ENCODE assay signal across 10 cellular contexts in genomic region chr2:76197428-76197827, GRCh38.
DNase-seq lines count a peak whose midpoint lies in the region; ATAC-seq, FAIRE-seq and TF ChIP-seq lines count a peak whose summit lies in the region.
"Had no signal": no experiment of that assay in that cellular context is flagged by ENCODE, and none has a peak within 500 bp of the region (broad histone marks: within the 10 kb centered on the region; RNA-seq: fewer than 3 reads in every experiment).

No MANE protein-coding gene starts in this region.

- H3K27me3 ChIP-seq in H9 (ENCODE audit: insufficient read depth, low read length) (no peaks in the 10 kb centered on the region), neuronal stem cell (ENCODE audit: control insufficient read depth in 3 of 3, insufficient read depth in 3 of 3, low read depth in 1 of 3, low read length in 3 of 3) (no peaks in the 10 kb centered on the region)
- H3K27me3 ChIP-seq: BLaER1 treated with 17β-estradiol and CSF1 and Interleukin-3, amounts not matched to agents 10 nM and 100 nM had no signal

- no peak overlapping the region for H2BK20ac ChIP-seq in H9 (ENCODE audit: low read depth, low read length, poor library complexity, severe bottlenecking)

- H3K23ac ChIP-seq in H9 (ENCODE audit: insufficient read length, low read depth, low read length) (no peak overlapping the region), neuronal stem cell (ENCODE audit: low read depth, low read length, poor library complexity) (no peak overlapping the region)

- peak; percentile 51 for ATAC-seq in WTC11
- no peak for ATAC-seq in GM19397 (IDR thresholded peaks at IDR 0.05; ENCODE audit: unreplicated experiment)
- ATAC-seq: Right ventricle myocardium inferior had no signal

- no peak overlapping the region for H3K4ac ChIP-seq in H9 (ENCODE audit: low read depth, low read length)
- no peak overlapping the region for H3K4ac ChIP-seq in neuronal stem cell (ENCODE audit: low read length)

- no peak overlapping the region for H3T11ph ChIP-seq in H9 (ENCODE audit: low read length)

- H3K18ac ChIP-seq in H9 (ENCODE audit: insufficient read length, low read depth, low read length) (no peak overlapping the region), neuronal stem cell (ENCODE audit: low read length) (no peak overlapping the region)

- POLR2A ChIA-PET in WTC11 (lab: Charles Lee) = no interaction called here

- DNase-seq in GM12892 (ENCODE audit: insufficient read length) (no peak), H9 (peak; percentile 27), WTC11 (ENCODE audit: low spot score) (no peak), neuronal stem cell (ENCODE audit: low spot score) (no peak), C1 segment of cervical spinal cord (lab: John Stamatoyannopoulos, UW) (no peak), NCI-H128 (lab: John Stamatoyannopoulos, UW; ENCODE audit: unreplicated experiment) (no peak)
- no peak for DNase-seq in activated CD4-positive, alpha-beta T cell treated with anti-CD3 and anti-CD28 coated beads for 4 hours

- H4K20me1 ChIP-seq in H9 (ENCODE audit: control insufficient read depth, insufficient read depth, insufficient read length) = no peaks in the 10 kb centered on the region
- H4K20me1 ChIP-seq: BLaER1 treated with 17β-estradiol and CSF1 and Interleukin-3, amounts not matched to agents 10 nM and 100 nM had no signal

- H3K23me2 ChIP-seq in H9 (ENCODE audit: insufficient read length, low read depth, low read length, poor library complexity, severe bottlenecking) = no peaks in the 10 kb centered on the region

- H2BK120ac ChIP-seq in H9 (ENCODE audit: low read depth, low read length, poor library complexity, severe bottlenecking) (no peak overlapping the region), neuronal stem cell (ENCODE audit: low read depth, low read length) (no peak overlapping the region)

- H2AFZ ChIP-seq in H9 (ENCODE audit: low read length) (peak overlapping the region; percentile 65), neuronal stem cell (ENCODE audit: low read length) (peak overlapping the region; percentile 25)

- H4K5ac ChIP-seq in H9 (ENCODE audit: insufficient read length, low read depth, low read length) = no peak overlapping the region

- H3K27ac Mint-ChIP-seq in H9 = peak overlapping the region in 2 of 3 experiments; percentile 16 to 25; a peak in 1 of 7 replicates
- no peak overlapping the region for H3K27ac Mint-ChIP-seq in WTC11

- H3K4me3 ChIP-seq in neuronal stem cell (ENCODE audit: low read length in 2 of 2) = no peak overlapping the region
- H3K4me3 ChIP-seq: BLaER1 treated with 17β-estradiol and CSF1 and Interleukin-3, amounts not matched to agents 10 nM and 100 nM had no signal

- peak overlapping the region; percentile 29 for H2BK12ac ChIP-seq in H9 (ENCODE audit: insufficient read length, low read depth, low read length)
- no peak overlapping the region for H2BK12ac ChIP-seq in neuronal stem cell (ENCODE audit: low read length)

- peak; percentile 9 for FAIRE-seq in GM12892 (lab: Jason Lieb, UNC)

- no peak overlapping the region for H2BK15ac ChIP-seq in H9 (ENCODE audit: low read depth, low read length)
- H2BK15ac ChIP-seq in neuronal stem cell (ENCODE audit: low read length) = no peak overlapping the region

- whole genome bisulfite sequencing in H9 (ENCODE audit: extremely low coverage, insufficient read length, low lambda C conversion rate) = no CpG with 5 or more reads among the region's 9 CpGs
- WGBS in neuronal stem cell (ENCODE audit: extremely low coverage in 2 of 2, insufficient read length in 2 of 2, insufficient replicate concordance in 1 of 2), 2 donors = no CpG with 5 or more reads among the region's 9 CpGs

- H3K9ac ChIP-seq in H9 (ENCODE audit: extremely low read depth, insufficient read length, low read length) (no peak overlapping the region), neuronal stem cell (ENCODE audit: low read depth, low read length, poor library complexity) (no peak overlapping the region)
- H3K9ac ChIP-seq: BLaER1 treated with 17β-estradiol and CSF1 and Interleukin-3, amounts not matched to agents 10 nM and 100 nM had no signal

- no peak overlapping the region for H2BK5ac ChIP-seq in H9 (ENCODE audit: insufficient read length, low read length)
- H2BK5ac ChIP-seq in neuronal stem cell (ENCODE audit: low read length) = no peak overlapping the region

- H3K4me3 Mint-ChIP-seq in H9 (no peak overlapping the region), WTC11 (no peak overlapping the region)

- H3K27me3 Mint-ChIP-seq in H9 (ENCODE audit: low read depth) (no peaks in the 10 kb centered on the region), WTC11 (ENCODE audit: low read depth) (no peaks in the 10 kb centered on the region)

- H3K36me3 Mint-ChIP-seq in H9 (ENCODE audit: insufficient read depth in 1 of 3, low read depth in 3 of 3) = no peaks in the 10 kb centered on the region; a peak in 1 of 7 replicates
- no peaks in the 10 kb centered on the region for H3K36me3 Mint-ChIP-seq in WTC11

- peak overlapping the region; percentile 39; the same call in 1 of the 2 replicates for H3K14ac ChIP-seq in H9 (ENCODE audit: insufficient read depth, low read length)
- no peak overlapping the region for H3K14ac ChIP-seq in neuronal stem cell (ENCODE audit: low read length)

- H4K91ac ChIP-seq in H9 (ENCODE audit: insufficient read length, low read depth, low read length) (no peak overlapping the region), neuronal stem cell (ENCODE audit: low read depth, low read length, poor library complexity) (no peak overlapping the region)

- H3K56ac ChIP-seq in H9 (ENCODE audit: insufficient read length, low read depth, low read length) = no peak overlapping the region

- no peaks in the 10 kb centered on the region; the same call in 1 of the 2 replicates for H3K4me1 ChIP-seq in H9 (ENCODE audit: insufficient read depth, low read length)
- no peaks in the 10 kb centered on the region for H3K4me1 ChIP-seq in neuronal stem cell (ENCODE audit: control insufficient read depth in 2 of 2, insufficient read depth in 1 of 2, low read depth in 1 of 2, low read length in 2 of 2)
- H3K4me1 ChIP-seq: BLaER1 treated with 17β-estradiol and CSF1 and Interleukin-3, amounts not matched to agents 10 nM and 100 nM had no signal

- TF ChIP-seq CTCF in H9 (conservative IDR thresholded peaks at IDR 0.05) (no peak), WTC11 (IDR thresholded peaks at IDR 0.05) (no peak)

- no peak for TF ChIP-seq POLR2A in GM12892 (IDR thresholded peaks at IDR 0.05; ENCODE audit: low read depth, low read length)

- H2AK5ac ChIP-seq in H9 (ENCODE audit: insufficient read length, low read length) (no peak overlapping the region), neuronal stem cell (ENCODE audit: low read depth, low read length) (no peak overlapping the region)

- H3K27ac ChIP-seq in H9 (ENCODE audit: insufficient read length, low read depth, low read length) = no peak overlapping the region
- H3K27ac ChIP-seq in neuronal stem cell (replicated peaks; ENCODE audit: low read length) = no peak overlapping the region
- H3K27ac ChIP-seq: BLaER1 treated with 17β-estradiol and CSF1 and Interleukin-3, amounts not matched to agents 10 nM and 100 nM had no signal

- H3K4me2 ChIP-seq in H9 (ENCODE audit: insufficient read depth, insufficient read length, low read length) (no peak overlapping the region), neuronal stem cell (ENCODE audit: insufficient read depth, low read length, poor library complexity, severe bottlenecking) (no peak overlapping the region)
- H3K4me2 ChIP-seq: BLaER1 treated with 17β-estradiol and CSF1 and Interleukin-3, amounts not matched to agents 10 nM and 100 nM had no signal

- H4K8ac ChIP-seq in H9 (replicated peaks; ENCODE audit: insufficient read length, low read depth, low read length) = no peak overlapping the region
- no peak overlapping the region for H4K8ac ChIP-seq in neuronal stem cell (ENCODE audit: low read depth, low read length)

- peaks cover 5 to 15% of the 10 kb centered on the region in 2 experiments for H3K4me1 Mint-ChIP-seq in H9
- H3K4me1 Mint-ChIP-seq in WTC11 = peaks cover 22% of the 10 kb centered on the region

- H3K36me3 ChIP-seq in neuronal stem cell (replicated peaks in 1 of 2; ENCODE audit: control insufficient read depth in 2 of 2, insufficient read depth in 2 of 2, low read length in 2 of 2) = no peaks in the 10 kb centered on the region
- H3K36me3 ChIP-seq: BLaER1 treated with 17β-estradiol and CSF1 and Interleukin-3, amounts not matched to agents 10 nM and 100 nM had no signal

- H3K9me3 ChIP-seq in H9 (ENCODE audit: control insufficient read depth, low read depth, low read length) = no peaks in the 10 kb centered on the region
- H3K9me3 ChIP-seq in neuronal stem cell (replicated peaks in 1 of 2; ENCODE audit: control insufficient read depth in 2 of 2, insufficient read depth in 1 of 2, low read depth in 1 of 2, low read length in 2 of 2) = no peaks in the 10 kb centered on the region
- H3K9me3 ChIP-seq: BLaER1 treated with 17β-estradiol and CSF1 and Interleukin-3, amounts not matched to agents 10 nM and 100 nM had no signal

- no peaks in the 10 kb centered on the region for H3K9me3 Mint-ChIP-seq in H9
- no peaks in the 10 kb centered on the region for H3K9me3 Mint-ChIP-seq in WTC11

- H3K79me1 ChIP-seq in H9 (ENCODE audit: insufficient read depth, low read depth, low read length, poor library complexity, severe bottlenecking) (no peaks in the 10 kb centered on the region), neuronal stem cell (ENCODE audit: low read depth, low read length) (no peaks in the 10 kb centered on the region)

- CTCF ChIA-PET in WTC11 (lab: Charles Lee) = interaction anchor here (0.6 to 2.7 kb wide), 4 partner anchors 9 to 745 kb away, joined by 3 to 21 read pairs (median 3); no protein-coding TSS in a partner anchor

- no peaks in the 10 kb centered on the region for H3K79me2 ChIP-seq in H9 (ENCODE audit: insufficient read depth, low read length)

TF ChIP-seq in WTC11, 78 proteins besides CTCF, POLR2A, EP300 and RAD21 (continues in another document):
- TF ChIP-seq FOXP1 (CRISPR knock-in tag; IDR thresholded peaks at IDR 0.05; ENCODE audit: borderline replicate concordance) (no peak), NR2C2 (CRISPR knock-in tag; IDR thresholded peaks at IDR 0.05) (no peak), ZNF396 (CRISPR knock-in tag; IDR thresholded peaks at IDR 0.05; ENCODE audit: borderline replicate concordance) (no peak)
- TF ChIP-seq, protein P1, sequence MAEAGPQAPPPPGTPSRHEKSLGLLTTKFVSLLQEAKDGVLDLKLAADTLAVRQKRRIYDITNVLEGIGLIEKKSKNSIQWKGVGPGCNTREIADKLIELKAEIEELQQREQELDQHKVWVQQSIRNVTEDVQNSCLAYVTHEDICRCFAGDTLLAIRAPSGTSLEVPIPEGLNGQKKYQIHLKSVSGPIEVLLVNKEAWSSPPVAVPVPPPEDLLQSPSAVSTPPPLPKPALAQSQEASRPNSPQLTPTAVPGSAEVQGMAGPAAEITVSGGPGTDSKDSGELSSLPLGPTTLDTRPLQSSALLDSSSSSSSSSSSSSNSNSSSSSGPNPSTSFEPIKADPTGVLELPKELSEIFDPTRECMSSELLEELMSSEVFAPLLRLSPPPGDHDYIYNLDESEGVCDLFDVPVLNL (CRISPR knock-in tag; IDR thresholded peaks at IDR 0.05; ENCODE audit: borderline replicate concordance, low read depth) = no peak
